11 cellular contexts compared by ENCODE assay signal in genomic region chr20:62935968-62936585, GRCh38. TPM values are rescaled to one million over a fixed set of nuclear protein-coding genes. Genes with fewer than 3 reads are reported as not detected.
A peak's percentile ranks its signal among the peaks of the same experiment; 100 is the strongest.
DNase-seq lines count a peak whose midpoint lies in the region; ATAC-seq and TF ChIP-seq lines count a peak whose summit lies in the region.
"Had no signal": no experiment of that assay in that cellular context is flagged by ENCODE, and none has a peak within 500 bp of the region (broad histone marks: within the 10 kb centered on the region; RNA-seq: fewer than 3 reads in every experiment).

No MANE protein-coding gene starts in this region.

- CTCF ChIA-PET in PC-9 (lab: Charles Lee): no interaction called here

- peaks cover 94% of the 10 kb centered on the region for H3K79me2 ChIP-seq in PC-9 (ENCODE audit: low read depth)

- H3K36me3 ChIP-seq in PC-9 (ENCODE audit: low read depth): peaks cover 7% of the 10 kb centered on the region; the same call in 1 of the 2 replicates

- no peaks in the 10 kb centered on the region for H3K9me3 ChIP-seq in PC-9 (ENCODE audit: insufficient read depth, low read depth)

- H3K9me2 ChIP-seq in PC-9 (ENCODE audit: insufficient read depth): no peaks in the 10 kb centered on the region

- H3K27ac ChIP-seq in PC-9: no peak overlapping the region
- no peak overlapping the region for H3K27ac ChIP-seq in foreskin keratinocyte

- H3K4me3 ChIP-seq in GM12864 (ENCODE audit: low read depth, low read length) (peak overlapping the region; percentile 92; the same call in 1 of the 2 replicates), PC-9 (peak overlapping the region; percentile 99; the same call in 1 of the 2 replicates), fibroblast of mammary gland (ENCODE audit: control insufficient read depth, low read depth, low read length) (peak overlapping the region; percentile 71), skeletal muscle cell (ENCODE audit: low read depth, low read length) (peak overlapping the region; percentile 80)

- H4K20me1 ChIP-seq in PC-9 (ENCODE audit: insufficient read depth): peaks cover 70% of the 10 kb centered on the region

- intact Hi-C loops in PC-9 (cut with micrococcal nuclease; ENCODE audit: unreplicated experiment): loop anchor here (5.0 kb wide), 1 partner anchor 74 kb away; the partner anchor contains the start of gene TCFL5

- H3K4me2 ChIP-seq in PC-9: peak overlapping the region; percentile 84

- H3K27me3 ChIP-seq in PC-9 (ENCODE audit: insufficient read depth, low read depth) (no peaks in the 10 kb centered on the region), foreskin keratinocyte (no peaks in the 10 kb centered on the region)

- H3F3A ChIP-seq in PC-9 (ENCODE audit: insufficient read depth, low read depth): peaks cover 16% of the 10 kb centered on the region; the same call in 1 of the 2 replicates

- no peak for TF ChIP-seq CTCF in GM12864 (IDR thresholded peaks at IDR 0.05; ENCODE audit: low read depth, low read length, missing control alignments)
- TF ChIP-seq CTCF in PC-9 (conservative IDR thresholded peaks at IDR 0.05): no peak
- TF ChIP-seq CTCF in fibroblast of mammary gland (conservative IDR thresholded peaks at IDR 0.05; ENCODE audit: control insufficient read depth, insufficient read depth, low read depth, low read length): no peak
- TF ChIP-seq CTCF in foreskin keratinocyte (conservative IDR thresholded peaks at IDR 0.05): no peak

- H3K4me1 ChIP-seq in PC-9 (replicated peaks; ENCODE audit: insufficient read depth) (peaks cover 19% of the 10 kb centered on the region), foreskin keratinocyte (peaks cover 4% of the 10 kb centered on the region)

- ATAC-seq in foreskin keratinocyte (no peak), GM21786 (IDR thresholded peaks at IDR 0.05; ENCODE audit: unreplicated experiment) (no peak)

- DNase-seq in GM12864 (ENCODE audit: low read depth): no peak
- no peak for DNase-seq in PC-9
- no peak for DNase-seq in fibroblast of mammary gland (ENCODE audit: low read depth)
- no peak for DNase-seq in skeletal muscle cell (ENCODE audit: low read depth)
- DNase-seq in foreskin keratinocyte: no peak
- DNase-seq in activated T-cell treated with anti-CD3 and anti-CD28 coated beads, Interleukin-2, amount 50 U/mL, for 1 hour: no peak
- DNase-seq in NCI-H2081 (lab: John Stamatoyannopoulos, UW): no peak
- DNase-seq: activated CD8-positive, alpha-beta memory T cell treated with anti-CD3 and anti-CD28 coated beads, Interleukin-2, amount 50 U/mL, for 4 hours; cerebellar nuclear complex; NCI-H1436 treated with DMSO at 0.1 percent for 48 hours had no signal

- no TSS peak for BruUV-seq in PC-9 (replicated peaks; lab: Mats Ljungman, UMichigan)

- POLR2A ChIA-PET in PC-9 (lab: Charles Lee; ENCODE audit: unreplicated experiment): no interaction called here

- no peak overlapping the region for H2AFZ ChIP-seq in PC-9

RNA-seq across cellular contexts. Expression of gene GID8, which starts 1.9 kb away (rescaled TPM):
- 45.7 and 49.7 TPM in 2 replicates for total RNA-seq in PC-9 (2021)
- total RNA-seq in foreskin keratinocyte: 25.5 and 26.9 TPM in 2 replicates
- 16.2 and 18.2 TPM in 2 replicates for polyA plus RNA-seq in foreskin keratinocyte

RNA-seq across cellular contexts. Expression of gene DIDO1, which starts 9.8 kb away (rescaled TPM):
- total RNA-seq in PC-9 (2021) (56.4 and 61.4 TPM in 2 replicates), foreskin keratinocyte (34.0 and 34.2 TPM in 2 replicates)
- polyA plus RNA-seq in foreskin keratinocyte: 11.0 and 12.3 TPM in 2 replicates

RNA-seq across cellular contexts. Expression of gene SLC17A9, which starts 16.4 kb away (rescaled TPM):
- total RNA-seq in PC-9 (2021) (0.20 and 0.22 TPM in 2 replicates), foreskin keratinocyte (0.25 and 0.34 TPM in 2 replicates)
- 0.29 and 0.33 TPM in 2 replicates for polyA plus RNA-seq in foreskin keratinocyte
